ENCODE assay signal across 8 cellular contexts in the genomic region with DNA sequence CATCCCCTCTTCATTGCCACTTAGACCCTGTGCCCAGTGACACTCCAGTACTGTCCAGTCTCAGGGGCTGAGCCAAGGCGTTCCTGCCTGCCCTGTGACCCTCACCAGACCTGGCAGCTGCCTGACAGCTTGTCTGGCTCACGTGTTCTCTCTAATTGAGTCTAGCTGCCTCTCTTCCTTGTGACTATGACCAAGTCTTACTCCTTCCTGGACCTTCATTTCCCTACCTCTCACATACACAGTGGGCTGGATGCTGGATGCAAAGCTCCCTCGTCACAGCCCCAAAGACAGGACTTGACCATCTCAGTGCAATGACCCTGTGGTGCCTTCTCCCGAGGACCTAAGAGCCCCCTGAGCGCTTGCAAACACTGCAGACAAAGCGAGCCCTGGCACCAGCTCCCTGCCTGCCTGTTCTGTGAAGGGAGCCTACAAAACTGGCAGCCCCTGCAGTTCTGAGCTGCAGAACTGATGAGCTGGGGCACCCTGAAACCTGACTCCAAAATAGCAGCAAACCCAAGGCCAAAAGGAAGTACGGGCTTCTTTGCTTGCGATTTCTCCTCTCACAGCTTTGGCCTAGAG. TPM values are rescaled to one million over a fixed set of nuclear protein-coding genes. Genes with fewer than 3 reads are reported as not detected.
DNase-seq lines count a peak whose midpoint lies in the region; ATAC-seq and TF ChIP-seq lines count a peak whose summit lies in the region.

No MANE protein-coding gene starts in this region.

- H3K36me3 ChIP-seq in HCT116 (ENCODE audit: control insufficient read depth in 1 of 2, insufficient read depth in 2 of 2, low read length in 2 of 2) (peaks cover 9 to 35% of the 10 kb centered on the region in 2 experiments; a peak in 2 of 4 replicates), heart left ventricle (peaks cover 0 to 10% (median 0%) of the 10 kb centered on the region in 9 donors), sigmoid colon (no peaks in the 10 kb centered on the region)

- H3K9ac ChIP-seq in HCT116 (ENCODE audit: low read length): peak overlapping the region; percentile 80

- H3K4me3 ChIP-seq in HCT116 (replicated peaks in 1 of 2; ENCODE audit: low read depth in 1 of 2, low read length in 2 of 2): peak overlapping the region; percentile 71 to 84
- peak overlapping the region; percentile 58 to 99 (median 84) for H3K4me3 ChIP-seq in heart left ventricle
- H3K4me3 ChIP-seq in sigmoid colon: peak overlapping the region; percentile 67 to 92 (median 79)

- intact Hi-C loops in HCT116 (cut with micrococcal nuclease) (no loop called here), heart left ventricle (cut with DNase I) (loop anchor here in 1 of 10 donors (5.0 kb wide), 1 partner anchor 857 kb away; the partner anchor contains the start of gene ZC3H7A), sigmoid colon (cut with DNase I) (loop anchor here (5.0 kb wide), 1 partner anchor 972 kb away; no protein-coding TSS in a partner anchor)

- TF ChIP-seq CTCF in HCT116 (IDR thresholded peaks at IDR 0.05 in 2 of 3, conservative IDR thresholded peaks at IDR 0.05 in 1 of 3; ENCODE audit: borderline replicate concordance in 1 of 3, insufficient read depth in 1 of 3, low read depth in 2 of 3, low read length in 2 of 3) (no peak), VCaP (conservative IDR thresholded peaks at IDR 0.05) (no peak), heart left ventricle (IDR thresholded peaks at IDR 0.05) (no peak), sigmoid colon (IDR thresholded peaks at IDR 0.05) (no peak)

- no peak overlapping the region for H2AFZ ChIP-seq in HCT116 (ENCODE audit: low read depth, low read length, poor library complexity, severe bottlenecking)

- H3K27me3 ChIP-seq in HCT116 (ENCODE audit: insufficient read depth, low read length) (no peaks in the 10 kb centered on the region), heart left ventricle (no peaks in the 10 kb centered on the region), sigmoid colon (no peaks in the 10 kb centered on the region)

- H3K9me2 ChIP-seq in HCT116 (ENCODE audit: insufficient read depth): no peaks in the 10 kb centered on the region

- 0 out of 2 replicates have a peak, but pooled peaks cover 6% of the 10 kb centered on the region for H4K20me1 ChIP-seq in HCT116 (ENCODE audit: insufficient read depth)

- peaks cover 20 to 31% of the 10 kb centered on the region in 2 experiments for H3K4me1 ChIP-seq in HCT116 (ENCODE audit: control insufficient read depth in 1 of 2, insufficient read depth in 2 of 2, low read length in 2 of 2)
- H3K4me1 ChIP-seq in heart left ventricle: peaks cover 11 to 84% (median 71%) of the 10 kb centered on the region in 12 donors
- H3K4me1 ChIP-seq in sigmoid colon: peaks cover 0 to 86% (median 82%) of the 10 kb centered on the region in 4 donors

- CTCF ChIA-PET in HCT116 (lab: Charles Lee): no interaction called here

- RAD21 ChIA-PET in HCT116 (lab: Charles Lee; ENCODE audit: low non-redundant PET in 1 of 2, low total read pairs in 2 of 2, uncharacterized antibody in 2 of 2, unreplicated experiment in 2 of 2): interaction anchor here in 1 of 2 experiments (0.6 kb wide), 1 partner anchor 757 kb away, joined by 4 read pairs; no protein-coding TSS in a partner anchor

- H3K9me3 ChIP-seq in HCT116 (ENCODE audit: control insufficient read depth in 1 of 2, insufficient read depth in 1 of 2, low read depth in 1 of 2, low read length in 2 of 2) (no peaks in the 10 kb centered on the region), heart left ventricle (no peaks in the 10 kb centered on the region), sigmoid colon (no peaks in the 10 kb centered on the region)

- TF ChIP-seq POLR2A in HCT116 (IDR thresholded peaks at IDR 0.05; ENCODE audit: borderline replicate concordance, extremely low read depth, insufficient read depth, insufficient read length) (no peak), heart left ventricle (IDR thresholded peaks at IDR 0.05) (no peak), sigmoid colon (IDR thresholded peaks at IDR 0.05) (no peak)

- WGBS in heart left ventricle, 4 donors: 8 to 20% (median 17%) methylated on average over 6 to 8 of the region's 8 CpGs
- 13 to 32% methylated on average over 8 of the region's 8 CpGs for WGBS in sigmoid colon, 2 donors

- H3K79me2 ChIP-seq in HCT116 (ENCODE audit: insufficient read depth, low read length): peaks cover 72% of the 10 kb centered on the region

- BruUV-seq in HCT116 (replicated peaks; lab: Mats Ljungman, UMichigan): TSS peak; percentile 50

- TF ChIP-seq EP300 in sigmoid colon (IDR thresholded peaks at IDR 0.05): no peak

- no peak for TF ChIP-seq RAD21 in HCT116 (IDR thresholded peaks at IDR 0.05; ENCODE audit: low read depth)

- H3K27ac ChIP-seq in HCT116 (ENCODE audit: low read depth, low read length) (no peak overlapping the region; the same call in 1 of the 2 replicates), VCaP (peak overlapping the region; percentile 55; the same call in 1 of the 2 replicates), heart left ventricle (peak overlapping the region; percentile 58 to 96 (median 88)), sigmoid colon (peak overlapping the region; percentile 89 to 92 (median 90))

- ATAC-seq in HCT116 (no peak), heart left ventricle (peak in 1 of 4 donors; percentile 3), HG03378 (IDR thresholded peaks at IDR 0.05; ENCODE audit: unreplicated experiment) (no peak), HG03175 (IDR thresholded peaks at IDR 0.05; ENCODE audit: unreplicated experiment) (no peak)

- peak overlapping the region; percentile 94 for H3K4me2 ChIP-seq in HCT116 (ENCODE audit: low read length)

- DNase-seq in HCT116 (ENCODE audit: low read depth, low spot score) (no peak), heart left ventricle (peak in 1 of 5 donors; percentile 42), sigmoid colon (no peak), GDM1 (lab: John Stamatoyannopoulos, UW) (no peak), epidermal melanocyte (ENCODE audit: insufficient read length, low spot score) (no peak)

- POLR2A ChIA-PET in HCT116 (lab: Charles Lee): interaction anchor here (0.6 kb wide), 1 partner anchor 1794 kb away, joined by 8 read pairs; no protein-coding TSS in a partner anchor

TF ChIP-seq in HCT116, 20 proteins besides CTCF, POLR2A, EP300 and RAD21 (continues in another document):
- TF ChIP-seq EGR1 (IDR thresholded peaks at IDR 0.05; ENCODE audit: low read depth) (no peak), SIN3A (IDR thresholded peaks at IDR 0.05; ENCODE audit: low read depth) (no peak), MAX (IDR thresholded peaks at IDR 0.05) (no peak), ZFX (IDR thresholded peaks at IDR 0.05) (no peak), CBX3 (IDR thresholded peaks at IDR 0.05; ENCODE audit: low read depth) (no peak), REST (IDR thresholded peaks at IDR 0.05; ENCODE audit: low read depth) (no peak)

RNA-seq across cellular contexts. Expression of gene DEXI, which starts 1.7 kb away (rescaled TPM):
- 37.8 TPM for total RNA-seq in HCT116 (2021; ENCODE audit: unreplicated experiment)
- 38.8 and 39.6 TPM in 2 replicates for polyA plus RNA-seq in HCT116 (2012)
- 100 to 1,000 TPM in 3 of 9 donors, 10 to 100 TPM in 6; 57.2 to 141 (median 82.4) TPM for total RNA-seq in heart left ventricle
- 100 to 1,000 TPM in 1 of 2 donors, 10 to 100 TPM in 1; 99.9 to 119 TPM for polyA plus RNA-seq in heart left ventricle
- total RNA-seq in sigmoid colon: 10 to 100 TPM; 55.0 to 99.9 (median 77.4) TPM
- 10 to 100 TPM; 13.9 to 24.7 (median 18.6) TPM for polyA plus RNA-seq in sigmoid colon

RNA-seq across cellular contexts. Expression of gene CLEC16A, which starts 3.8 kb away (rescaled TPM):
- total RNA-seq in HCT116 (2021; ENCODE audit: unreplicated experiment) (18.0 TPM), heart left ventricle (10 to 100 TPM; 20.3 to 41.1 (median 23.7) TPM), sigmoid colon (10 to 100 TPM; 21.3 to 35.2 (median 29.5) TPM)
- 9.5 and 10.5 TPM in 2 replicates for polyA plus RNA-seq in HCT116 (2012)
- polyA plus RNA-seq in heart left ventricle (10 to 100 TPM; 13.8 to 28.5 TPM), sigmoid colon (10 to 100 TPM in 2 of 3 donors, 1 to 10 TPM in 1; 9.6 to 24.6 (median 10.6) TPM)
